ENCODE assay signal across 8 cellular contexts in the genomic region with DNA sequence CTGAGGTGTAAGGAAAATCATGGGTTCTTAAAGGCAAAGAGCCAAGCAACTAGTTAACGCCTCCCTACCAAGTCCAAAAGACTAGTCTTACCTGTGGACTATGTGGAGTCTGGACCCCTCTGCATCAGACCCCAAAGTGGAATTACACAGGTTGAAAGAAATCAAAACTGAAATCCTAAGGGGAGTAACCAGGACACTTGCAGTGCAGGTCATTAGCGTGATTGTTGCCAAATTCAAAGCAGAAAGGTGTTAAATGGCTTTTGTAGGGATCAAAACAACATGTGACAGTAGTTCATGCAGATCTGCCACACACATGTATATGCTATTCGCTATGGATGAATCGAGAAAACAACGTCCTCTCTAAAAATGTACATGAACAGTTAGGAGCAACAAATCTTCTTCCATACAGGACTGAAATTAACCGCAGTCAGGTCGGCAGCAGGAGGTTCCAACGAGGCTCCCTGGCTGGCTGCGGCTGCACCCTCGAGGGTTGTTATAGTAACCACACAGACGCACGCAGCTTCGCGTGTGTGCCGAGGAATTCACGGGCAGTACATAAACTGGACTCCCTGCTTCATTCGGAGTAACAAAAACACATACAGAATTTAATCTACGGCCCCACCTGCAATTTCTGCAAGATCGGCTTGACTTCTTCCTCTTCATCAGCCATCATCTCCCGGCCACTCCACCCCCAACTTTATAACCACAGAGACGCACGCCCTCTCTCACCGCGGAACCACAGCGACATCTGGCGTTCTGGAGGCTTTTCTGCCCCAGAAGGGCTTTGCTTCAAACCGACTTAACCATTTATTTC. TPM values are rescaled to one million over a fixed set of nuclear protein-coding genes. Genes with fewer than 3 reads are reported as not detected.
A peak's percentile ranks its signal among the peaks of the same experiment; 100 is the strongest.
DNase-seq lines count a peak whose midpoint lies in the region; ATAC-seq, FAIRE-seq and TF ChIP-seq lines count a peak whose summit lies in the region.

A gene with protein sequence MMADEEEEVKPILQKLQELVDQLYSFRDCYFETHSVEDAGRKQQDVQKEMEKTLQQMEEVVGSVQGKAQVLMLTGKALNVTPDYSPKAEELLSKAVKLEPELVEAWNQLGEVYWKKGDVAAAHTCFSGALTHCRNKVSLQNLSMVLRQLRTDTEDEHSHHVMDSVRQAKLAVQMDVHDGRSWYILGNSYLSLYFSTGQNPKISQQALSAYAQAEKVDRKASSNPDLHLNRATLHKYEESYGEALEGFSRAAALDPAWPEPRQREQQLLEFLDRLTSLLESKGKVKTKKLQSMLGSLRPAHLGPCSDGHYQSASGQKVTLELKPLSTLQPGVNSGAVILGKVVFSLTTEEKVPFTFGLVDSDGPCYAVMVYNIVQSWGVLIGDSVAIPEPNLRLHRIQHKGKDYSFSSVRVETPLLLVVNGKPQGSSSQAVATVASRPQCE (minus strand): TSS at position 687 of the 814 bp plus-strand sequence. CDS start 14 bp downstream, at position 673.

- in situ Hi-C loops in HepG2 (cut with HindIII; ENCODE audit: extremely low pct_ligation_motif_present, low pct_unique_long_range_greater_than_20kb): no loop called here

- no peaks in the 10 kb centered on the region for H4K20me1 ChIP-seq in BLaER1 treated with 17β-estradiol and CSF1 and Interleukin-3, amounts not matched to agents 10 nM and 100 nM
- no peaks in the 10 kb centered on the region for H4K20me1 ChIP-seq in HepG2 (ENCODE audit: insufficient read depth, low read length)

- peak within 1 kb of the TSS; percentile 90 for H3K4me3 Mint-ChIP-seq in activated CD4-positive, alpha-beta T cell treated with anti-CD3 and anti-CD28 coated beads, Interleukin-2, amount 10 ng/mL, durations not matched to agents 24 days and 14 days

- peak; percentile 52 for DNase-seq in NCI-H526 treated with DMSO at 0.1 percent for 48 hours (lab: John Stamatoyannopoulos, UW)
- peak; percentile 97 for DNase-seq in activated CD4-positive, alpha-beta T cell treated with anti-CD3 and anti-CD28 coated beads, Interleukin-2, amount 10 ng/mL, durations not matched to agents 24 days and 14 days
- DNase-seq in dermis microvascular lymphatic vessel endothelial cell (ENCODE audit: low read depth in 2 of 2): peak; percentile 88 to 92
- DNase-seq in HepG2 (ENCODE audit: low spot score): peak; percentile 85
- DNase-seq in stimulated activated CD4-positive, alpha-beta T cell treated with anti-CD3 and anti-CD28 coated beads, Interleukin-4, amount 100 ng/mL, for 1 hour: peak; percentile 89

- peak; percentile 52 for TF ChIP-seq RAD21 in HepG2 (CRISPR knock-in tag; IDR thresholded peaks at IDR 0.05)

- peaks cover 25% of the 10 kb centered on the region for H3K79me2 ChIP-seq in HepG2 (ENCODE audit: insufficient read depth, low read length)

- no peaks in the 10 kb centered on the region for H3K9me3 ChIP-seq in BLaER1 treated with 17β-estradiol and CSF1 and Interleukin-3, amounts not matched to agents 10 nM and 100 nM (replicated peaks in 1 of 11)
- H3K9me3 ChIP-seq in HepG2 (ENCODE audit: low read length): no peaks in the 10 kb centered on the region

- H3K4me2 ChIP-seq in BLaER1 treated with 17β-estradiol and CSF1 and Interleukin-3, amounts not matched to agents 10 nM and 100 nM: peak within 1 kb of the TSS; percentile 80 to 99 (median 91)
- peak within 1 kb of the TSS; percentile 73 for H3K4me2 ChIP-seq in HepG2 (ENCODE audit: low read depth, low read length)

- H3K36me3 Mint-ChIP-seq in activated CD4-positive, alpha-beta T cell treated with anti-CD3 and anti-CD28 coated beads, Interleukin-2, amount 10 ng/mL, durations not matched to agents 24 days and 14 days (ENCODE audit: low read depth): peaks cover 16% of the 10 kb centered on the region

- no peaks in the 10 kb centered on the region for H3K9me3 Mint-ChIP-seq in activated CD4-positive, alpha-beta T cell treated with anti-CD3 and anti-CD28 coated beads, Interleukin-2, amount 10 ng/mL, durations not matched to agents 24 days and 14 days

- peak within 1 kb of the TSS in 10 of 11 experiments; percentile 33 to 77 (median 52); a peak in 18 of 22 replicates for H3K27ac ChIP-seq in BLaER1 treated with 17β-estradiol and CSF1 and Interleukin-3, amounts not matched to agents 10 nM and 100 nM
- peak within 1 kb of the TSS; percentile 16 for H3K27ac ChIP-seq in HepG2 (ENCODE audit: extremely low read length, insufficient read depth, low read length)

- H3K4me1 Mint-ChIP-seq in activated CD4-positive, alpha-beta T cell treated with anti-CD3 and anti-CD28 coated beads, Interleukin-2, amount 10 ng/mL, durations not matched to agents 24 days and 14 days: peaks cover 21% of the 10 kb centered on the region

- intact Hi-C loops in activated CD4-positive, alpha-beta T cell treated with anti-CD3 and anti-CD28 coated beads, Interleukin-2, amount 10 ng/mL, durations not matched to agents 24 days and 14 days (cut with micrococcal nuclease): loop anchor here (1.0 kb wide), 1 partner anchor 304 kb away; no protein-coding TSS in a partner anchor
- intact Hi-C loops in HepG2 (cut with micrococcal nuclease; ENCODE audit: unreplicated experiment): no loop called here

- TF ChIP-seq POLR2A in HepG2 (IDR thresholded peaks at IDR 0.05; ENCODE audit: insufficient read depth in 1 of 2, low read depth in 2 of 2, low read length in 2 of 2): peak; percentile 60 to 69

- H2AFZ ChIP-seq in HepG2 (ENCODE audit: low read length): peak within 1 kb of the TSS; percentile 96

- WGBS in HepG2 (ENCODE audit: low lambda C conversion rate): 1% methylated on average over 27 of the region's 27 CpGs

- peaks cover 15 to 18% (median 17%) of the 10 kb centered on the region in 11 experiments for H3K36me3 ChIP-seq in BLaER1 treated with 17β-estradiol and CSF1 and Interleukin-3, amounts not matched to agents 10 nM and 100 nM
- H3K36me3 ChIP-seq in HepG2 (replicated peaks in 1 of 2; ENCODE audit: control insufficient read depth in 1 of 2, insufficient read depth in 2 of 2, low read length in 2 of 2): peaks cover 7 to 13% of the 10 kb centered on the region in 2 experiments

- peak; percentile 76 for FAIRE-seq in HepG2 (lab: Jason Lieb, UNC)

- POLR2A ChIA-PET in HepG2 (lab: Yijun Ruan, JAX): interaction anchor here (1.3 kb wide), 1 partner anchor 38 kb away, joined by 4 read pairs; a partner anchor contains a TSS

- peak in 1 of 2 experiments; percentile 34; a peak in 1 of 4 replicates for TF ChIP-seq EP300 in HepG2 (IDR thresholded peaks at IDR 0.05; ENCODE audit: low read depth in 2 of 2, low read length in 2 of 2)
- no peak for TF ChIP-seq EP300 in HepG2 (CRISPR knock-in tag; IDR thresholded peaks at IDR 0.05; ENCODE audit: borderline replicate concordance)

- H3K27me3 ChIP-seq in BLaER1 treated with 17β-estradiol and CSF1 and Interleukin-3, amounts not matched to agents 10 nM and 100 nM: no peaks in the 10 kb centered on the region
- H3K27me3 ChIP-seq in HepG2 (ENCODE audit: control insufficient read depth in 1 of 2, insufficient read depth in 2 of 2, low read length in 2 of 2): no peaks in the 10 kb centered on the region; a peak in 1 of 5 replicates

- TSS peak; percentile 80 for BruUV-seq in HepG2 (replicated peaks; lab: Mats Ljungman, UMichigan)

- ATAC-seq in GM19324 (IDR thresholded peaks at IDR 0.05; ENCODE audit: low FRiP score, unreplicated experiment) (peak; percentile 93), HG03520 (IDR thresholded peaks at IDR 0.05; ENCODE audit: unreplicated experiment) (peak; percentile 93), HepG2 (peak; percentile 93)

- H3K9ac ChIP-seq in BLaER1 treated with 17β-estradiol and CSF1 and Interleukin-3, amounts not matched to agents 10 nM and 100 nM: peak within 1 kb of the TSS; percentile 59 to 81 (median 77)
- H3K9ac ChIP-seq in HepG2 (ENCODE audit: insufficient read depth, low read depth, low read length): peak within 1 kb of the TSS; percentile 78

- peak; percentile 95 for TF ChIP-seq CTCF in HepG2 (CRISPR knock-in tag; IDR thresholded peaks at IDR 0.05)

- H3K27me3 Mint-ChIP-seq in activated CD4-positive, alpha-beta T cell treated with anti-CD3 and anti-CD28 coated beads, Interleukin-2, amount 10 ng/mL, durations not matched to agents 24 days and 14 days: peaks cover 2% of the 10 kb centered on the region

- H3K4me1 ChIP-seq in BLaER1 treated with 17β-estradiol and CSF1 and Interleukin-3, amounts not matched to agents 10 nM and 100 nM: peaks cover 5 to 31% (median 19%) of the 10 kb centered on the region in 10 experiments
- peaks cover 26% of the 10 kb centered on the region for H3K4me1 ChIP-seq in HepG2 (ENCODE audit: insufficient read depth, low read length)

- H3K27ac Mint-ChIP-seq in activated CD4-positive, alpha-beta T cell treated with anti-CD3 and anti-CD28 coated beads, Interleukin-2, amount 10 ng/mL, durations not matched to agents 24 days and 14 days: peak within 1 kb of the TSS; percentile 79

- CTCF ChIA-PET in HepG2 (lab: Yijun Ruan, JAX; ENCODE audit: low intra/inter-chr PET ratio, low total read pairs): interaction anchor here (1.4 kb wide), 1 partner anchor 22 kb away, joined by 4 read pairs; no protein-coding TSS in a partner anchor

- peak within 1 kb of the TSS; percentile 65 to 88 (median 74) for H3K4me3 ChIP-seq in BLaER1 treated with 17β-estradiol and CSF1 and Interleukin-3, amounts not matched to agents 10 nM and 100 nM
- H3K4me3 ChIP-seq in HepG2 (replicated peaks in 1 of 3; ENCODE audit: insufficient read depth in 1 of 3, low read depth in 2 of 3, low read length in 3 of 3): peak within 1 kb of the TSS; percentile 70 to 85 (median 77)

RNA-seq across cellular contexts. Expression of the gene that starts here (rescaled TPM):
- 36.2 and 39.7 TPM in 2 replicates for total RNA-seq in activated CD4-positive, alpha-beta T cell treated with anti-CD3 and anti-CD28 coated beads, Interleukin-2, amount 10 ng/mL, durations not matched to agents 24 days and 14 days
- total RNA-seq in dermis microvascular lymphatic vessel endothelial cell (14.4 and 15.8 TPM in 2 replicates), HepG2 (2016; rRNA removed; fragmentation: Illumina TruSeq; extraction: Trizol) (28.5 and 44.6 TPM in 2 replicates)
- 2.1 and 3.3 TPM in 2 replicates for total RNA-seq in HepG2 (2016; cell fraction: cytosol; rRNA removed; fragmentation: Illumina TruSeq; extraction: Trizol; ENCODE audit: low read depth)
- 29.1 and 42.3 TPM in 2 replicates for total RNA-seq in HepG2 (2016; cell fraction: insoluble cytoplasmic fraction; rRNA removed; fragmentation: Illumina TruSeq; extraction: Trizol)
- 6.0 and 8.2 TPM in 2 replicates for total RNA-seq in HepG2 (2016; cell fraction: membrane; rRNA removed; fragmentation: Illumina TruSeq; extraction: Trizol)
- 24.1 and 26.3 TPM in 2 replicates for total RNA-seq in HepG2 (2016; cell fraction: nucleus; rRNA removed; fragmentation: Illumina TruSeq; extraction: Trizol)
- 8.2 and 8.7 TPM in 2 replicates for polyA plus RNA-seq in HepG2 (2011; rRNA removed)
- 7.3 and 7.4 TPM in 2 replicates for polyA plus RNA-seq in HepG2 (2011; cell fraction: cytosol; rRNA removed)
- polyA plus RNA-seq in HepG2 (2011; cell fraction: nucleus; rRNA removed): 5.4 and 6.0 TPM in 2 replicates
- 8.6 and 11.7 TPM in 2 replicates for polyA plus RNA-seq in HepG2 (2012)
- 1.1 and 1.6 TPM in 2 replicates for polyA plus RNA-seq in HepG2 (2016; cell fraction: cytosol; fragmentation: Illumina TruSeq; extraction: Trizol; ENCODE audit: low read depth)
- 22.6 and 24.7 TPM in 2 replicates for polyA plus RNA-seq in HepG2 (2016; cell fraction: insoluble cytoplasmic fraction; fragmentation: Illumina TruSeq; extraction: Trizol; ENCODE audit: low read depth)
- polyA plus RNA-seq in HepG2 (2016; cell fraction: membrane; fragmentation: Illumina TruSeq; extraction: Trizol; ENCODE audit: low read depth): 2.5 and 3.2 TPM in 2 replicates
- polyA plus RNA-seq in HepG2 (2016; cell fraction: nucleus; fragmentation: Illumina TruSeq; extraction: Trizol; ENCODE audit: insufficient read depth, low read depth): 9.8 and 12.7 TPM in 2 replicates
- 22.5 and 23.7 TPM in 2 replicates for polyA minus RNA-seq in HepG2 (2011; rRNA and poly(A)+ RNA removed; ENCODE audit: low replicate concordance)
- 13.7 and 14.7 TPM in 2 replicates for polyA minus RNA-seq in HepG2 (2011; cell fraction: cytosol; rRNA and poly(A)+ RNA removed)
- 39.7 and 40.9 TPM in 2 replicates for polyA minus RNA-seq in HepG2 (2011; cell fraction: nucleus; rRNA and poly(A)+ RNA removed)

Comparison
In these comparisons a context has a peak if more than half of its experiments do, and no peak if none do; other contexts are left out.
1. Peak in every context shown above with its lines: DNase-seq, ATAC-seq, H3K4me3 ChIP-seq and H3K27ac ChIP-seq.